Comparison of ENCODE assay signal across 10 cellular contexts in genomic region chr4:17762705-17763104, GRCh38. TPM values are rescaled to one million over a fixed set of nuclear protein-coding genes. Genes with fewer than 3 reads are reported as not detected.
DNase-seq lines count a peak whose midpoint lies in the region; ATAC-seq, FAIRE-seq and TF ChIP-seq lines count a peak whose summit lies in the region.
"Had no signal": no experiment of that assay in that cellular context is flagged by ENCODE, and none has a peak within 500 bp of the region (broad histone marks: within the 10 kb centered on the region; RNA-seq: fewer than 3 reads in every experiment).

No MANE protein-coding gene starts in this region.

- H3K9me3 ChIP-seq in A549, result no peaks in the 10 kb centered on the region
- H3K9me3 ChIP-seq: neutrophil had no signal

- H3K4me2 ChIP-seq in A549, result no peak overlapping the region

- TF ChIP-seq RAD21 in A549 (conservative IDR thresholded peaks at IDR 0.05 in 1 of 2, IDR thresholded peaks at IDR 0.05 in 1 of 2), result peak in 1 of 2 experiments; percentile 29; a peak in 1 of 5 replicates

- no peak for TF ChIP-seq EP300 in A549 (IDR thresholded peaks at IDR 0.05)

- no peaks in the 10 kb centered on the region for H3K4me1 ChIP-seq in A549

- 0 out of 3 replicates have a peak, but pooled peaks have one; percentile 7 for TF ChIP-seq CTCF in A549 (IDR thresholded peaks at IDR 0.05)

- H3K27ac ChIP-seq in A549, result no peak overlapping the region
- H3K27ac ChIP-seq: neutrophil had no signal

- no peak overlapping the region for H3K4me3 ChIP-seq in A549

- CTCF ChIA-PET in A549 (lab: Yijun Ruan, JAX), result no interaction called here

- DNase-seq in A549 (ENCODE audit: low read depth in 1 of 2, low spot score in 1 of 2) (peak in 1 of 2 experiments; percentile 24), GM03348 (ENCODE audit: low spot score) (peak; percentile 17), NCI-H446 treated with DMSO at 0.1 percent for 48 hours (lab: John Stamatoyannopoulos, UW) (peak; percentile 78), GOT3 (lab: John Stamatoyannopoulos, UW) (no peak), amniotic stem cell (lab: John Stamatoyannopoulos, UW) (no peak), activated gamma-delta T cell treated with Interleukin-2 at 50 U/mL for 16 hours (no peak)

- POLR2A ChIA-PET in A549 (lab: Yijun Ruan, JAX), result no interaction called here

- WGBS in A549 (ENCODE audit: missing lambda C conversion rate), result 78% methylated on average over 1 of the region's 1 CpG

- ATAC-seq in A549 (peak in 1 of 2 experiments; percentile 59; a peak in 2 of 6 replicates), esophagus mucosa (peak; percentile 50), HG02610 (IDR thresholded peaks at IDR 0.05; ENCODE audit: unreplicated experiment) (no peak)

- no peak for TF ChIP-seq POLR2A in A549 (IDR thresholded peaks at IDR 0.05; ENCODE audit: low read length)

- no peak for FAIRE-seq in A549 (lab: Jason Lieb, UNC)
- FAIRE-seq: frontal cortex had no signal

TF ChIP-seq in A549, 52 proteins besides CTCF, POLR2A, EP300 and RAD21:
- TF ChIP-seq HDAC2 (IDR thresholded peaks at IDR 0.05) (no peak), ZFP36 (IDR thresholded peaks at IDR 0.05; ENCODE audit: borderline replicate concordance, partially characterized antibody) (no peak), FOXS1 (CRISPR knock-in tag; IDR thresholded peaks at IDR 0.05) (no peak), ZNF302 (CRISPR knock-in tag; IDR thresholded peaks at IDR 0.05) (no peak), NR3C1 (IDR thresholded peaks at IDR 0.05) (no peak), HES2 (IDR thresholded peaks at IDR 0.05) (no peak), GATA3 (IDR thresholded peaks at IDR 0.05; ENCODE audit: borderline replicate concordance) (no peak), EHF (CRISPR knock-in tag; IDR thresholded peaks at IDR 0.05) (no peak), FOSL2 (IDR thresholded peaks at IDR 0.05) (no peak), FOSL2 (CRISPR knock-in tag; IDR thresholded peaks at IDR 0.05) (no peak), SMC3 (IDR thresholded peaks at IDR 0.05) (no peak)

RNA-seq across cellular contexts. Expression of gene FAM184B, which starts 18.7 kb away (rescaled TPM):
- 0.01 TPM in 1 of 2 replicates, not detected in the other for polyA plus RNA-seq in A549 (2011; rRNA removed)
- under 0.01 and 0.01 TPM in 2 replicates for polyA plus RNA-seq in A549 (2012; cell fraction: cytosol; rRNA removed)
- polyA plus RNA-seq in A549 (2012; cell fraction: nucleus; rRNA removed), result not detected in 2 replicates
- 0.01 to 0.04 TPM in 2 of 3 replicates, not detected in the other for polyA plus RNA-seq in A549 (2017; fragmentation: RNase III; extraction: RNeasy Plus Mini Kit Qiagen cat#74134 plus additional on column Dnase treatment)
- polyA minus RNA-seq in A549 (2011; rRNA and poly(A)+ RNA removed), result not detected in 2 replicates
- total RNA-seq in esophagus mucosa, result 0.16 TPM

RNA-seq across cellular contexts. Expression of gene DCAF16, which starts 47.9 kb away (rescaled TPM):
- 12.9 and 13.3 TPM in 2 replicates for polyA plus RNA-seq in A549 (2011; rRNA removed)
- 6.9 and 7.4 TPM in 2 replicates for polyA plus RNA-seq in A549 (2012; cell fraction: cytosol; rRNA removed)
- 5.7 and 7.2 TPM in 2 replicates for polyA plus RNA-seq in A549 (2012; cell fraction: nucleus; rRNA removed)
- polyA plus RNA-seq in A549 (2017; fragmentation: RNase III; extraction: RNeasy Plus Mini Kit Qiagen cat#74134 plus additional on column Dnase treatment), result 6.3 to 7.9 TPM (median 6.8 TPM) in 3 replicates
- polyA minus RNA-seq in A549 (2011; rRNA and poly(A)+ RNA removed), result 9.5 and 11.2 TPM in 2 replicates
- 17.7 TPM for total RNA-seq in esophagus mucosa

RNA-seq across cellular contexts. Expression of gene NCAPG, which starts 48.1 kb away (rescaled TPM):
- polyA plus RNA-seq in A549 (2011; rRNA removed) (22.3 and 36.4 TPM in 2 replicates), A549 (2017; fragmentation: RNase III; extraction: RNeasy Plus Mini Kit Qiagen cat#74134 plus additional on column Dnase treatment) (23.7 to 27.5 TPM (median 23.9 TPM) in 3 replicates)
- 7.8 and 8.5 TPM in 2 replicates for polyA plus RNA-seq in A549 (2012; cell fraction: cytosol; rRNA removed)
- 5.9 and 8.1 TPM in 2 replicates for polyA plus RNA-seq in A549 (2012; cell fraction: nucleus; rRNA removed)
- polyA minus RNA-seq in A549 (2011; rRNA and poly(A)+ RNA removed), result 8.0 and 10.5 TPM in 2 replicates
- total RNA-seq in esophagus mucosa, result 13.3 TPM

Comparison
In these comparisons a context has a peak if more than half of its experiments do, and no peak if none do; other contexts are left out.
1. DNase-seq: peak in GM03348 (single experiment) and NCI-H446 treated with DMSO at 0.1 percent for 48 hours (single experiment); none in GOT3 (single experiment), amniotic stem cell (single experiment) and activated gamma-delta T cell treated with Interleukin-2 at 50 U/mL for 16 hours (single experiment).